1 cellular context compared by ENCODE assay signal in the genomic region with DNA sequence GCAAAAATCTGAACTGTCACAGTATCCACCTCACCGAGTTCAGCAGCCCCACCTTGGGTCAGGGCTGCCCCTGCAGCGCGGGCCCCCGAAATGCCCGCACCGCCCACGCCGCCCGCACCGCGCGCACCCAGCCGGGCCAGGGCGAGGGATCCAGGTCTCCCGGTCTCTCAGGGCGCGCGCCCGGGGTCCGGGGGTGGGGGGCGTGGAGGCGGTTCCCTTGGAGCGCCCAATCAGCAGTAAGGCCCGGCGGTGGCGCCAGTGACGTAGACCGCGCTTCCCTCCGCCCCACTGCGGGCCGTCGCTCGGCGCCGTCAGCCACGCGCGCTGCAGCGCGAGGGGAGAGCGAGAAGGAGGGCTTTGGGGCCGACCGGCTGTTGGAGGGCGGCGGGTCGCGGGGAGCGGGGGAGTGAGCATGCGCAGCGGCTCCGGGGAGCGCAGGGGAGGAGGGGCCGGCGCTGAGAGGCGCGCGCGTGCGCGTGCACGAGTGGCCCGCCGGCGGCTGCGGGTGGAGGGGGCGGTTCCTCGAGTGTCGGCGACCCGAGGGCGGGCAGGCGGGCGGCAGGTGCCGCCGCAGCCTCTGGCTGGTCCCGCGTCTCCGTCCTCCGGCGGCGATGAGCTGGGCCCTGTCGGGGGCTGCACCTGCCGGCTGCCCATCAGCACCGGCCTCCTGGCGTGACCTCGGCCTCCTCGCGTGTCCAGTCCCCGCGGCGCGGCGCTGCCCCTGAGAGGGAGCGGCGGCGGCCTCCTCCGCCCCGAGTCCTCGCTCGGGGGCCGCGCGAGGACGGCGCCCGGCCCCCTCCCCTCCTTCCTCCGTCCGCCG.
TF ChIP-seq lines count a peak whose summit lies in the region.

A gene with protein sequence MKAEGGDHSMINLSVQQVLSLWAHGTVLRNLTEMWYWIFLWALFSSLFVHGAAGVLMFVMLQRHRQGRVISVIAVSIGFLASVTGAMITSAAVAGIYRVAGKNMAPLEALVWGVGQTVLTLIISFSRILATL (plus strand): TSS at position 521 of the 820 bp plus-strand sequence. CDS start 529 bp downstream, outside the sequence.

TF ChIP-seq in HEK293, 187 proteins besides CTCF, POLR2A, EP300 and RAD21 (continued from another document and continues in another):
- TF ChIP-seq RBAK (tag by site-specific recombination; IDR thresholded peaks at IDR 0.05) = no peak
- no peak for TF ChIP-seq SCRT1 (tag by site-specific recombination; IDR thresholded peaks at IDR 0.05; ENCODE audit: borderline replicate concordance)
- TF ChIP-seq, protein P1, sequence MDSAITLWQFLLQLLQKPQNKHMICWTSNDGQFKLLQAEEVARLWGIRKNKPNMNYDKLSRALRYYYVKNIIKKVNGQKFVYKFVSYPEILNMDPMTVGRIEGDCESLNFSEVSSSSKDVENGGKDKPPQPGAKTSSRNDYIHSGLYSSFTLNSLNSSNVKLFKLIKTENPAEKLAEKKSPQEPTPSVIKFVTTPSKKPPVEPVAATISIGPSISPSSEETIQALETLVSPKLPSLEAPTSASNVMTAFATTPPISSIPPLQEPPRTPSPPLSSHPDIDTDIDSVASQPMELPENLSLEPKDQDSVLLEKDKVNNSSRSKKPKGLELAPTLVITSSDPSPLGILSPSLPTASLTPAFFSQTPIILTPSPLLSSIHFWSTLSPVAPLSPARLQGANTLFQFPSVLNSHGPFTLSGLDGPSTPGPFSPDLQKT (IDR thresholded peaks at IDR 0.05; ENCODE audit: borderline replicate concordance, low read depth, low read length) = no peak
- no peak for TF ChIP-seq ZNF311 (tag by site-specific recombination; IDR thresholded peaks at IDR 0.05; ENCODE audit: borderline replicate concordance)
- no peak for TF ChIP-seq ZNF626 (tag by site-specific recombination; IDR thresholded peaks at IDR 0.05)
- TF ChIP-seq ZNF354C (tag by site-specific recombination; IDR thresholded peaks at IDR 0.05; ENCODE audit: borderline replicate concordance, low read depth) = no peak
- TF ChIP-seq, protein P2, sequence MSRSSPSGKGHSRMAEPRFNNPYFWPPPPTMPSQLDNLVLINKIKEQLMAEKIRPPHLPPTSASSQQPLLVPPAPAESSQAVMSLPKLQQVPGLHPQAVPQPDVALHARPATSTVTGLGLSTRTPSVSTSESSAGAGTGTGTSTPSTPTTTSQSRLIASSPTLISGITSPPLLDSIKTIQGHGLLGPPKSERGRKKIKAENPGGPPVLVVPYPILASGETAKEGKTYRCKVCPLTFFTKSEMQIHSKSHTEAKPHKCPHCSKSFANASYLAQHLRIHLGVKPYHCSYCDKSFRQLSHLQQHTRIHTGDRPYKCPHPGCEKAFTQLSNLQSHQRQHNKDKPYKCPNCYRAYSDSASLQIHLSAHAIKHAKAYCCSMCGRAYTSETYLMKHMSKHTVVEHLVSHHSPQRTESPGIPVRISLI (tag by site-specific recombination; IDR thresholded peaks at IDR 0.05) = no peak
- no peak for TF ChIP-seq ZNF501 (tag by site-specific recombination; IDR thresholded peaks at IDR 0.05)
- TF ChIP-seq SP2 (tag by site-specific recombination; IDR thresholded peaks at IDR 0.05) = peak; percentile 90
- no peak for TF ChIP-seq ZNF112 (tag by site-specific recombination; IDR thresholded peaks at IDR 0.05)
- no peak for TF ChIP-seq ZNF658 (tag by site-specific recombination; IDR thresholded peaks at IDR 0.05)
- no peak for TF ChIP-seq ZNF239 (tag by site-specific recombination; IDR thresholded peaks at IDR 0.05)
- no peak for TF ChIP-seq WT1 (tag by site-specific recombination; IDR thresholded peaks at IDR 0.05)
- no peak for TF ChIP-seq ZNF211 (tag by site-specific recombination; IDR thresholded peaks at IDR 0.05; ENCODE audit: low read depth)
- TF ChIP-seq REPIN1 (tag by site-specific recombination; IDR thresholded peaks at IDR 0.05; ENCODE audit: low read depth) = no peak
- no peak for TF ChIP-seq ZNF2 (tag by site-specific recombination; IDR thresholded peaks at IDR 0.05)
- TF ChIP-seq, protein P3, sequence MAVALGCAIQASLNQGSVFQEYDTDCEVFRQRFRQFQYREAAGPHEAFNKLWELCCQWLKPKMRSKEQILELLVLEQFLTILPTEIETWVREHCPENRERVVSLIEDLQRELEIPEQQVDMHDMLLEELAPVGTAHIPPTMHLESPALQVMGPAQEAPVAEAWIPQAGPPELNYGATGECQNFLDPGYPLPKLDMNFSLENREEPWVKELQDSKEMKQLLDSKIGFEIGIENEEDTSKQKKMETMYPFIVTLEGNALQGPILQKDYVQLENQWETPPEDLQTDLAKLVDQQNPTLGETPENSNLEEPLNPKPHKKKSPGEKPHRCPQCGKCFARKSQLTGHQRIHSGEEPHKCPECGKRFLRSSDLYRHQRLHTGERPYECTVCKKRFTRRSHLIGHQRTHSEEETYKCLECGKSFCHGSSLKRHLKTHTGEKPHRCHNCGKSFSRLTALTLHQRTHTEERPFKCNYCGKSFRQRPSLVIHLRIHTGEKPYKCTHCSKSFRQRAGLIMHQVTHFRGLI (tag by site-specific recombination; IDR thresholded peaks at IDR 0.05) = peak; percentile 39; the same call in 1 of the 2 replicates
- TF ChIP-seq PRDM1 (tag by site-specific recombination; IDR thresholded peaks at IDR 0.05) = no peak
- TF ChIP-seq ZNF223 (tag by site-specific recombination; IDR thresholded peaks at IDR 0.05) = no peak
- TF ChIP-seq, protein P4, sequence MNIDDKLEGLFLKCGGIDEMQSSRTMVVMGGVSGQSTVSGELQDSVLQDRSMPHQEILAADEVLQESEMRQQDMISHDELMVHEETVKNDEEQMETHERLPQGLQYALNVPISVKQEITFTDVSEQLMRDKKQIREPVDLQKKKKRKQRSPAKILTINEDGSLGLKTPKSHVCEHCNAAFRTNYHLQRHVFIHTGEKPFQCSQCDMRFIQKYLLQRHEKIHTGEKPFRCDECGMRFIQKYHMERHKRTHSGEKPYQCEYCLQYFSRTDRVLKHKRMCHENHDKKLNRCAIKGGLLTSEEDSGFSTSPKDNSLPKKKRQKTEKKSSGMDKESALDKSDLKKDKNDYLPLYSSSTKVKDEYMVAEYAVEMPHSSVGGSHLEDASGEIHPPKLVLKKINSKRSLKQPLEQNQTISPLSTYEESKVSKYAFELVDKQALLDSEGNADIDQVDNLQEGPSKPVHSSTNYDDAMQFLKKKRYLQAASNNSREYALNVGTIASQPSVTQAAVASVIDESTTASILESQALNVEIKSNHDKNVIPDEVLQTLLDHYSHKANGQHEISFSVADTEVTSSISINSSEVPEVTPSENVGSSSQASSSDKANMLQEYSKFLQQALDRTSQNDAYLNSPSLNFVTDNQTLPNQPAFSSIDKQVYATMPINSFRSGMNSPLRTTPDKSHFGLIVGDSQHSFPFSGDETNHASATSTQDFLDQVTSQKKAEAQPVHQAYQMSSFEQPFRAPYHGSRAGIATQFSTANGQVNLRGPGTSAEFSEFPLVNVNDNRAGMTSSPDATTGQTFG (tag by site-specific recombination; IDR thresholded peaks at IDR 0.05; ENCODE audit: borderline replicate concordance) = no peak
- TF ChIP-seq, protein P5, sequence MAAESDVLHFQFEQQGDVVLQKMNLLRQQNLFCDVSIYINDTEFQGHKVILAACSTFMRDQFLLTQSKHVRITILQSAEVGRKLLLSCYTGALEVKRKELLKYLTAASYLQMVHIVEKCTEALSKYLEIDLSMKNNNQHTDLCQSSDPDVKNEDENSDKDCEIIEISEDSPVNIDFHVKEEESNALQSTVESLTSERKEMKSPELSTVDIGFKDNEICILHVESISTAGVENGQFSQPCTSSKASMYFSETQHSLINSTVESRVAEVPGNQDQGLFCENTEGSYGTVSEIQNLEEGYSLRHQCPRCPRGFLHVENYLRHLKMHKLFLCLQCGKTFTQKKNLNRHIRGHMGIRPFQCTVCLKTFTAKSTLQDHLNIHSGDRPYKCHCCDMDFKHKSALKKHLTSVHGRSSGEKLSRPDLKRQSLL (tag by site-specific recombination; IDR thresholded peaks at IDR 0.05) = no peak
- TF ChIP-seq, protein P6, sequence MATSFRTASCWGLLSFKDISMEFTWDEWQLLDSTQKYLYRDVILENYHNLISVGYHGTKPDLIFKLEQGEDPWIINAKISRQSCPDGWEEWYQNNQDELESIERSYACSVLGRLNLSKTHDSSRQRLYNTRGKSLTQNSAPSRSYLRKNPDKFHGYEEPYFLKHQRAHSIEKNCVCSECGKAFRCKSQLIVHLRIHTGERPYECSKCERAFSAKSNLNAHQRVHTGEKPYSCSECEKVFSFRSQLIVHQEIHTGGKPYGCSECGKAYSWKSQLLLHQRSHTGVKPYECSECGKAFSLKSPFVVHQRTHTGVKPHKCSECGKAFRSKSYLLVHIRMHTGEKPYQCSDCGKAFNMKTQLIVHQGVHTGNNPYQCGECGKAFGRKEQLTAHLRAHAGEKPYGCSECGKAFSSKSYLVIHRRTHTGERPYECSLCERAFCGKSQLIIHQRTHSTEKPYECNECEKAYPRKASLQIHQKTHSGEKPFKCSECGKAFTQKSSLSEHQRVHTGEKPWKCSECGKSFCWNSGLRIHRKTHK (tag by site-specific recombination; IDR thresholded peaks at IDR 0.05) = no peak
- TF ChIP-seq, protein P7, sequence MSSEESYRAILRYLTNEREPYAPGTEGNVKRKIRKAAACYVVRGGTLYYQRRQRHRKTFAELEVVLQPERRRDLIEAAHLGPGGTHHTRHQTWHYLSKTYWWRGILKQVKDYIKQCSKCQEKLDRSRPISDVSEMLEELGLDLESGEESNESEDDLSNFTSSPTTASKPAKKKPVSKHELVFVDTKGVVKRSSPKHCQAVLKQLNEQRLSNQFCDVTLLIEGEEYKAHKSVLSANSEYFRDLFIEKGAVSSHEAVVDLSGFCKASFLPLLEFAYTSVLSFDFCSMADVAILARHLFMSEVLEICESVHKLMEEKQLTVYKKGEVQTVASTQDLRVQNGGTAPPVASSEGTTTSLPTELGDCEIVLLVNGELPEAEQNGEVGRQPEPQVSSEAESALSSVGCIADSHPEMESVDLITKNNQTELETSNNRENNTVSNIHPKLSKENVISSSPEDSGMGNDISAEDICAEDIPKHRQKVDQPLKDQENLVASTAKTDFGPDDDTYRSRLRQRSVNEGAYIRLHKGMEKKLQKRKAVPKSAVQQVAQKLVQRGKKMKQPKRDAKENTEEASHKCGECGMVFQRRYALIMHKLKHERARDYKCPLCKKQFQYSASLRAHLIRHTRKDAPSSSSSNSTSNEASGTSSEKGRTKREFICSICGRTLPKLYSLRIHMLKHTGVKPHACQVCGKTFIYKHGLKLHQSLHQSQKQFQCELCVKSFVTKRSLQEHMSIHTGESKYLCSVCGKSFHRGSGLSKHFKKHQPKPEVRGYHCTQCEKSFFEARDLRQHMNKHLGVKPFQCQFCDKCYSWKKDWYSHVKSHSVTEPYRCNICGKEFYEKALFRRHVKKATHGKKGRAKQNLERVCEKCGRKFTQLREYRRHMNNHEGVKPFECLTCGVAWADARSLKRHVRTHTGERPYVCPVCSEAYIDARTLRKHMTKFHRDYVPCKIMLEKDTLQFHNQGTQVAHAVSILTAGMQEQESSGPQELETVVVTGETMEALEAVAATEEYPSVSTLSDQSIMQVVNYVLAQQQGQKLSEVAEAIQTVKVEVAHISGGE (tag by site-specific recombination; conservative IDR thresholded peaks at IDR 0.05; ENCODE audit: low read depth) = no peak
- TF ChIP-seq, protein P8, sequence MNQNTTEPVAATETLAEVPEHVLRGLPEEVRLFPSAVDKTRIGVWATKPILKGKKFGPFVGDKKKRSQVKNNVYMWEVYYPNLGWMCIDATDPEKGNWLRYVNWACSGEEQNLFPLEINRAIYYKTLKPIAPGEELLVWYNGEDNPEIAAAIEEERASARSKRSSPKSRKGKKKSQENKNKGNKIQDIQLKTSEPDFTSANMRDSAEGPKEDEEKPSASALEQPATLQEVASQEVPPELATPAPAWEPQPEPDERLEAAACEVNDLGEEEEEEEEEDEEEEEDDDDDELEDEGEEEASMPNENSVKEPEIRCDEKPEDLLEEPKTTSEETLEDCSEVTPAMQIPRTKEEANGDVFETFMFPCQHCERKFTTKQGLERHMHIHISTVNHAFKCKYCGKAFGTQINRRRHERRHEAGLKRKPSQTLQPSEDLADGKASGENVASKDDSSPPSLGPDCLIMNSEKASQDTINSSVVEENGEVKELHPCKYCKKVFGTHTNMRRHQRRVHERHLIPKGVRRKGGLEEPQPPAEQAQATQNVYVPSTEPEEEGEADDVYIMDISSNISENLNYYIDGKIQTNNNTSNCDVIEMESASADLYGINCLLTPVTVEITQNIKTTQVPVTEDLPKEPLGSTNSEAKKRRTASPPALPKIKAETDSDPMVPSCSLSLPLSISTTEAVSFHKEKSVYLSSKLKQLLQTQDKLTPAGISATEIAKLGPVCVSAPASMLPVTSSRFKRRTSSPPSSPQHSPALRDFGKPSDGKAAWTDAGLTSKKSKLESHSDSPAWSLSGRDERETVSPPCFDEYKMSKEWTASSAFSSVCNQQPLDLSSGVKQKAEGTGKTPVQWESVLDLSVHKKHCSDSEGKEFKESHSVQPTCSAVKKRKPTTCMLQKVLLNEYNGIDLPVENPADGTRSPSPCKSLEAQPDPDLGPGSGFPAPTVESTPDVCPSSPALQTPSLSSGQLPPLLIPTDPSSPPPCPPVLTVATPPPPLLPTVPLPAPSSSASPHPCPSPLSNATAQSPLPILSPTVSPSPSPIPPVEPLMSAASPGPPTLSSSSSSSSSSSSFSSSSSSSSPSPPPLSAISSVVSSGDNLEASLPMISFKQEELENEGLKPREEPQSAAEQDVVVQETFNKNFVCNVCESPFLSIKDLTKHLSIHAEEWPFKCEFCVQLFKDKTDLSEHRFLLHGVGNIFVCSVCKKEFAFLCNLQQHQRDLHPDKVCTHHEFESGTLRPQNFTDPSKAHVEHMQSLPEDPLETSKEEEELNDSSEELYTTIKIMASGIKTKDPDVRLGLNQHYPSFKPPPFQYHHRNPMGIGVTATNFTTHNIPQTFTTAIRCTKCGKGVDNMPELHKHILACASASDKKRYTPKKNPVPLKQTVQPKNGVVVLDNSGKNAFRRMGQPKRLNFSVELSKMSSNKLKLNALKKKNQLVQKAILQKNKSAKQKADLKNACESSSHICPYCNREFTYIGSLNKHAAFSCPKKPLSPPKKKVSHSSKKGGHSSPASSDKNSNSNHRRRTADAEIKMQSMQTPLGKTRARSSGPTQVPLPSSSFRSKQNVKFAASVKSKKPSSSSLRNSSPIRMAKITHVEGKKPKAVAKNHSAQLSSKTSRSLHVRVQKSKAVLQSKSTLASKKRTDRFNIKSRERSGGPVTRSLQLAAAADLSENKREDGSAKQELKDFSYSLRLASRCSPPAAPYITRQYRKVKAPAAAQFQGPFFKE (tag by site-specific recombination; IDR thresholded peaks at IDR 0.05; ENCODE audit: borderline replicate concordance) = no peak
- peak; percentile 67 for TF ChIP-seq ZNF596 (tag by site-specific recombination; IDR thresholded peaks at IDR 0.05)
- peak; percentile 57 for TF ChIP-seq ZNF341 (tag by site-specific recombination; IDR thresholded peaks at IDR 0.05; ENCODE audit: low read depth)
- TF ChIP-seq ZNF48 (tag by site-specific recombination; IDR thresholded peaks at IDR 0.05) = no peak
- no peak for TF ChIP-seq FEZF1 (tag by site-specific recombination; IDR thresholded peaks at IDR 0.05)
- no peak for TF ChIP-seq ZNF157 (tag by site-specific recombination; IDR thresholded peaks at IDR 0.05)
- no peak for TF ChIP-seq ZNF248 (tag by site-specific recombination; IDR thresholded peaks at IDR 0.05)
- TF ChIP-seq, protein P9, sequence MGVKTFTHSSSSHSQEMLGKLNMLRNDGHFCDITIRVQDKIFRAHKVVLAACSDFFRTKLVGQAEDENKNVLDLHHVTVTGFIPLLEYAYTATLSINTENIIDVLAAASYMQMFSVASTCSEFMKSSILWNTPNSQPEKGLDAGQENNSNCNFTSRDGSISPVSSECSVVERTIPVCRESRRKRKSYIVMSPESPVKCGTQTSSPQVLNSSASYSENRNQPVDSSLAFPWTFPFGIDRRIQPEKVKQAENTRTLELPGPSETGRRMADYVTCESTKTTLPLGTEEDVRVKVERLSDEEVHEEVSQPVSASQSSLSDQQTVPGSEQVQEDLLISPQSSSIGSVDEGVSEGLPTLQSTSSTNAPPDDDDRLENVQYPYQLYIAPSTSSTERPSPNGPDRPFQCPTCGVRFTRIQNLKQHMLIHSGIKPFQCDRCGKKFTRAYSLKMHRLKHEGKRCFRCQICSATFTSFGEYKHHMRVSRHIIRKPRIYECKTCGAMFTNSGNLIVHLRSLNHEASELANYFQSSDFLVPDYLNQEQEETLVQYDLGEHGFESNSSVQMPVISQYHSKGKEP (tag by site-specific recombination; IDR thresholded peaks at IDR 0.05) = no peak
